ENCODE assay signal across 9 cellular contexts in genomic region chr1:205441318-205441633, GRCh38. TPM values are rescaled to one million over a fixed set of nuclear protein-coding genes. Genes with fewer than 3 reads are reported as not detected.
A peak's percentile ranks its signal among the peaks of the same experiment; 100 is the strongest.
DNase-seq lines count a peak whose midpoint lies in the region; ATAC-seq and TF ChIP-seq lines count a peak whose summit lies in the region.
"Had no signal": no experiment of that assay in that cellular context is flagged by ENCODE, and none has a peak within 500 bp of the region (broad histone marks: within the 10 kb centered on the region; RNA-seq: fewer than 3 reads in every experiment).

No MANE protein-coding gene starts in this region.

- peak overlapping the region; percentile 89 for H3K27ac Mint-ChIP-seq in activated CD8-positive, alpha-beta T cell treated with anti-CD3 and anti-CD28 coated beads for 36 hours

- intact Hi-C loops in heart left ventricle (cut with DNase I) (no loop called here), left lung (cut with DNase I) (no loop called here), transverse colon (cut with DNase I; ENCODE audit: low total_unique reads) (no loop called here)
- intact Hi-C loops in activated CD8-positive, alpha-beta T cell treated with anti-CD3 and anti-CD28 coated beads for 36 hours (cut with micrococcal nuclease), result no loop called here

- CTCF ChIA-PET in activated CD8-positive, alpha-beta T cell treated with anti-CD3 and anti-CD28 coated beads for 36 hours (lab: Charles Lee), result interaction anchor here (0.6 to 4.6 kb wide), 10 partner anchors 8 to 216 kb away, joined by 3 to 42 read pairs (median 4); partner anchors contain the start of gene BLACAT1

- WGBS in heart left ventricle, 4 donors, result 76 to 90% (median 84%) methylated on average over 6 of the region's 6 CpGs
- WGBS in transverse colon (ENCODE audit: low coverage in 1 of 2), 2 donors, result 40% methylated on average over 6 of the region's 6 CpGs; no CpG with 5 or more reads in 1 of the 2 donors

- no peaks in the 10 kb centered on the region for H3K36me3 Mint-ChIP-seq in activated CD8-positive, alpha-beta T cell treated with anti-CD3 and anti-CD28 coated beads for 36 hours (ENCODE audit: low read depth)

- H3K27me3 ChIP-seq in cardiac muscle cell, result no peaks in the 10 kb centered on the region
- H3K27me3 ChIP-seq in heart left ventricle, result no peaks in the 10 kb centered on the region
- H3K27me3 ChIP-seq in left lung, result peaks cover 0 to 14% of the 10 kb centered on the region in 2 donors
- H3K27me3 ChIP-seq in transverse colon, result peaks cover 2% of the 10 kb centered on the region

- H3K4me1 ChIP-seq in cardiac muscle cell (ENCODE audit: low read depth), result peaks cover 36% of the 10 kb centered on the region
- H3K4me1 ChIP-seq in heart left ventricle, result peaks cover 8 to 65% (median 43%) of the 10 kb centered on the region in 12 donors
- peaks cover 23 to 41% of the 10 kb centered on the region in 2 donors for H3K4me1 ChIP-seq in left lung
- peaks cover 19 to 45% (median 32%) of the 10 kb centered on the region in 4 donors for H3K4me1 ChIP-seq in transverse colon

- peak overlapping the region; percentile 74 for H3K4me3 Mint-ChIP-seq in activated CD8-positive, alpha-beta T cell treated with anti-CD3 and anti-CD28 coated beads for 36 hours

- POLR2A ChIA-PET in activated CD8-positive, alpha-beta T cell treated with anti-CD3 and anti-CD28 coated beads for 36 hours (lab: Charles Lee), result interaction anchor here (0.9 to 1.1 kb wide), 6 partner anchors 8 to 65 kb away, joined by 3 to 4 read pairs (median 3); no protein-coding TSS in a partner anchor

- peak overlapping the region; percentile 72 for H3K27ac ChIP-seq in cardiac muscle cell
- peak overlapping the region in 2 of 12 donors; percentile 73 to 78 for H3K27ac ChIP-seq in heart left ventricle
- peak overlapping the region; percentile 55 to 65 for H3K27ac ChIP-seq in left lung
- H3K27ac ChIP-seq in transverse colon, result peak overlapping the region; percentile 71 to 81 (median 74)
- H3K27ac ChIP-seq in coronary artery, result peak overlapping the region in 1 of 2 donors; percentile 30

- ATAC-seq in heart left ventricle (no peak), left lung (no peak)
- ATAC-seq in activated CD8-positive, alpha-beta T cell treated with anti-CD3 and anti-CD28 coated beads for 36 hours, result no peak

- H3K27me3 Mint-ChIP-seq in activated CD8-positive, alpha-beta T cell treated with anti-CD3 and anti-CD28 coated beads for 36 hours, result no peaks in the 10 kb centered on the region

- DNase-seq in cardiac muscle cell (ENCODE audit: low read depth in 1 of 2, low spot score in 1 of 2) (no peak), heart left ventricle (no peak), left lung (no peak), transverse colon (no peak), NCI-H748 treated with DMSO at 0.1 percent for 48 hours (lab: John Stamatoyannopoulos, UW) (no peak), coronary artery (ENCODE audit: low spot score) (no peak), NOMO-1 treated with DMSO at 0.1 percent for 48 hours (lab: John Stamatoyannopoulos, UW; ENCODE audit: unreplicated experiment) (no peak)
- DNase-seq in activated CD8-positive, alpha-beta T cell treated with anti-CD3 and anti-CD28 coated beads for 36 hours, result no peak

- peaks cover 22% of the 10 kb centered on the region for H3K4me1 Mint-ChIP-seq in activated CD8-positive, alpha-beta T cell treated with anti-CD3 and anti-CD28 coated beads for 36 hours (ENCODE audit: low read depth)

- no peak for TF ChIP-seq EP300 in transverse colon (IDR thresholded peaks at IDR 0.05; ENCODE audit: low read depth)

- TF ChIP-seq CTCF in cardiac muscle cell (IDR thresholded peaks at IDR 0.05; ENCODE audit: low read depth, low read length) (no peak), heart left ventricle (IDR thresholded peaks at IDR 0.05) (no peak), left lung (IDR thresholded peaks at IDR 0.05) (no peak), transverse colon (IDR thresholded peaks at IDR 0.05) (no peak), coronary artery (IDR thresholded peaks at IDR 0.05) (no peak)
- no peak for TF ChIP-seq CTCF in activated CD8-positive, alpha-beta T cell treated with anti-CD3 and anti-CD28 coated beads for 36 hours (IDR thresholded peaks at IDR 0.05)

- H3K9me3 Mint-ChIP-seq in activated CD8-positive, alpha-beta T cell treated with anti-CD3 and anti-CD28 coated beads for 36 hours, result no peaks in the 10 kb centered on the region

- H3K36me3 ChIP-seq in cardiac muscle cell, result no peaks in the 10 kb centered on the region
- H3K36me3 ChIP-seq in heart left ventricle, result no peaks in the 10 kb centered on the region
- no peaks in the 10 kb centered on the region for H3K36me3 ChIP-seq in left lung
- H3K36me3 ChIP-seq in transverse colon, result no peaks in the 10 kb centered on the region

- in situ Hi-C loops in transverse colon (cut with MboI; ENCODE audit: low pct_ligation_motif_present in 1 of 4, low pct_unique_long_range_greater_than_20kb in 1 of 4, low sequenced_read_pairs in 3 of 4), result no loop called here

- TF ChIP-seq POLR2A in heart left ventricle (IDR thresholded peaks at IDR 0.05), result no peak
- peak; percentile 55 for TF ChIP-seq POLR2A in transverse colon (IDR thresholded peaks at IDR 0.05)

- H3K4me3 ChIP-seq in cardiac muscle cell, result no peak overlapping the region
- H3K4me3 ChIP-seq in heart left ventricle, result peak overlapping the region in 1 of 12 donors; percentile 36
- H3K4me3 ChIP-seq in left lung, result no peak overlapping the region
- no peak overlapping the region for H3K4me3 ChIP-seq in transverse colon
- H3K4me3 ChIP-seq in coronary artery, result no peak overlapping the region
- H3K4me3 ChIP-seq: skin epidermis had no signal

- H3K9me3 ChIP-seq in cardiac muscle cell (ENCODE audit: low read depth) (no peaks in the 10 kb centered on the region), heart left ventricle (no peaks in the 10 kb centered on the region), left lung (no peaks in the 10 kb centered on the region), transverse colon (no peaks in the 10 kb centered on the region)

RNA-seq across cellular contexts. Expression of gene BLACAT1, which starts 14.6 kb away (rescaled TPM):
- 0.56 and 0.66 TPM in 2 replicates for total RNA-seq in cardiac muscle cell
- 0.86 TPM in 1 of 2 replicates, not detected in the other for polyA plus RNA-seq in cardiac muscle cell
- total RNA-seq in heart left ventricle, result under 1 TPM in 1 of 9 donors, not detected in 8; 0.27 TPM
- not detected for polyA plus RNA-seq in heart left ventricle
- under 1 TPM in 1 of 2 experiments, not detected in 1; 0.13 TPM for total RNA-seq in activated CD8-positive, alpha-beta T cell treated with anti-CD3 and anti-CD28 coated beads for 36 hours
- total RNA-seq in left lung, result 1 to 10 TPM in 1 of 2 donors, under 1 TPM in 1; 0.55 to 2.7 TPM
- total RNA-seq in transverse colon, result under 1 TPM in 1 of 4 donors, not detected in 3; 0.48 TPM

RNA-seq across cellular contexts. Expression of gene LEMD1, which starts 19.4 kb away (rescaled TPM):
- total RNA-seq in cardiac muscle cell (not detected in 2 replicates), heart left ventricle (1 to 10 TPM in 1 of 9 donors, not detected in 8; 2.5 TPM), left lung (1 to 10 TPM; 2.1 to 2.2 TPM), transverse colon (not detected)
- polyA plus RNA-seq in cardiac muscle cell (not detected in 2 replicates), heart left ventricle (not detected)
- total RNA-seq in activated CD8-positive, alpha-beta T cell treated with anti-CD3 and anti-CD28 coated beads for 36 hours, result under 1 TPM; 0.58 to 0.81 TPM
